Comparison of ENCODE assay signal across 16 cellular contexts in genomic region chr11:28463826-28464225, GRCh38.
A peak's percentile ranks its signal among the peaks of the same experiment; 100 is the strongest.
DNase-seq lines count a peak whose midpoint lies in the region; ATAC-seq and TF ChIP-seq lines count a peak whose summit lies in the region.
"Had no signal": no experiment of that assay in that cellular context is flagged by ENCODE, and none has a peak within 500 bp of the region (broad histone marks: within the 10 kb centered on the region; RNA-seq: fewer than 3 reads in every experiment).

No MANE protein-coding gene starts in this region.

- in situ Hi-C loops in astrocyte of the spinal cord (cut with HindIII; ENCODE audit: low sequenced_read_pairs), result no loop called here

- H3K36me3 ChIP-seq in BJ (ENCODE audit: control insufficient read depth, insufficient read depth, low read length), result no peaks in the 10 kb centered on the region

- TF ChIP-seq POLR2A in lower leg skin (IDR thresholded peaks at IDR 0.05), result no peak

- no peaks in the 10 kb centered on the region for H3K27me3 ChIP-seq in BJ (ENCODE audit: control insufficient read depth, insufficient read depth, low read length)

- ATAC-seq in HG02970 (IDR thresholded peaks at IDR 0.05; ENCODE audit: low FRiP score, unreplicated experiment), result no peak
- ATAC-seq in HG02588 (IDR thresholded peaks at IDR 0.05; ENCODE audit: unreplicated experiment), result no peak
- ATAC-seq: K562 had no signal

- POLR2A ChIA-PET in BJ (lab: Charles Lee), result interaction anchor here (0.7 kb wide), 1 partner anchor 1054 kb away, joined by 4 read pairs; no protein-coding TSS in a partner anchor

- DNase-seq in BJ (ENCODE audit: low read depth) (peak; percentile 4), M059J (ENCODE audit: low read depth) (peak; percentile 74), astrocyte of the spinal cord (ENCODE audit: low read depth, low spot score) (peak; percentile 45), fibroblast of villous mesenchyme (ENCODE audit: low read depth) (peak; percentile 75), lower leg skin (ENCODE audit: low spot score in 2 of 2) (no peak)
- no peak for DNase-seq in NK-92 treated with Interleukin-12 subunit alpha and Interleukin-12 subunit beta, amount 100 ng/mL, for 24 hours (lab: John Stamatoyannopoulos, UW)
- DNase-seq: CD4-positive, alpha-beta memory T cell; DMS79; GF-D8; NCI-H1048; NCI-H1694; NCI-H446; PC-9 had no signal

- H3K4me3 ChIP-seq in BJ (ENCODE audit: low read depth, low read length) (no peak overlapping the region), astrocyte of the spinal cord (ENCODE audit: low read depth, low read length) (no peak overlapping the region), fibroblast of villous mesenchyme (ENCODE audit: low read depth, low read length) (no peak overlapping the region), lower leg skin (ENCODE audit: low read depth, poor library complexity, severe bottlenecking) (no peak overlapping the region)
- H3K4me3 ChIP-seq: K562, PC-9 had no signal

- TF ChIP-seq CTCF in BJ (IDR thresholded peaks at IDR 0.05; ENCODE audit: insufficient read depth, low read depth, low read length), result no peak
- TF ChIP-seq CTCF in astrocyte of the spinal cord (IDR thresholded peaks at IDR 0.05; ENCODE audit: low read depth, low read length), result no peak
- no peak for TF ChIP-seq CTCF in fibroblast of villous mesenchyme (IDR thresholded peaks at IDR 0.05; ENCODE audit: insufficient read depth, low read depth, low read length)
- no peak for TF ChIP-seq CTCF in lower leg skin (IDR thresholded peaks at IDR 0.05)

- CTCF ChIA-PET in BJ (lab: Yijun Ruan, JAX), result interaction anchor here (1.2 kb wide), 1 partner anchor 13 kb away, joined by 4 read pairs; no protein-coding TSS in a partner anchor

- WGBS in lower leg skin, 2 donors, result 83 to 91% methylated on average over 4 of the region's 4 CpGs

- intact Hi-C loops in lower leg skin (cut with DNase I; ENCODE audit: low total_unique reads), result no loop called here

Comparison
In these comparisons a context has a peak if more than half of its experiments do, and no peak if none do; other contexts are left out.
1. DNase-seq: peak in BJ (single experiment), M059J (single experiment), astrocyte of the spinal cord (single experiment) and fibroblast of villous mesenchyme (single experiment); none in lower leg skin (0 of 2) and NK-92 treated with Interleukin-12 subunit alpha and Interleukin-12 subunit beta, amount 100 ng/mL, for 24 hours (single experiment).